19 cellular contexts compared by ENCODE assay signal in the genomic region with DNA sequence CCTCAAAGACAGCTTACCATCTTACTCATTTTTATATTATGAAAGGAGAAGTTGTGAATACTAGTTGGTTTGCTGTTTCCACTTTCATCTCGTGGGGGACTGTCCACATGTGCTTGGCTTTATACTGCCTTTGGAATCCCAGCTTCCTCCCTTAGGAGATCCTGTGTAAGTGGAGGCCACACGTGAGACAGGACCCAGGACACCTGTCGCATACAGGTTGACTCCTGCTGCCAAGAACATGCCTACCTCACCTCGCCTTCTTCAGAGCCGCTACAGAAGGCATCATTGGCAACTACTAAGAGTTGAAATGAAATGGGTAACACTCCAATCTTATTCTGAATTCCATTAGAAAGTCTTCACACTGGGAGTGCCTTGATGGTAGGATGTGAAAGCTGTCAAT.
A peak's percentile ranks its signal among the peaks of the same experiment; 100 is the strongest.
DNase-seq lines count a peak whose midpoint lies in the region; FAIRE-seq and TF ChIP-seq lines count a peak whose summit lies in the region.
"Had no signal": no experiment of that assay in that cellular context is flagged by ENCODE, and none has a peak within 500 bp of the region (broad histone marks: within the 10 kb centered on the region; RNA-seq: fewer than 3 reads in every experiment).

No MANE protein-coding gene starts in this region.

- BruUV-seq in PC-9 (replicated peaks; lab: Mats Ljungman, UMichigan): no TSS peak

- peaks cover 54% of the 10 kb centered on the region; the same call in 1 of the 2 replicates for H3F3A ChIP-seq in PC-9 (ENCODE audit: insufficient read depth, low read depth)

- POLR2A ChIA-PET in PC-9 (lab: Charles Lee; ENCODE audit: unreplicated experiment): interaction anchor here (0.6 kb wide), 1 partner anchor 182 kb away, joined by 3 read pairs; no protein-coding TSS in a partner anchor

- H3K36me3 Mint-ChIP-seq in dendritic cell treated with granulocyte-macrophage colony-stimulating factor and Interleukin-4, amounts not matched to agents 40 ng/mL and 50 ng/mL, for 4 days (ENCODE audit: low read depth): peaks cover 64% of the 10 kb centered on the region

- peak overlapping the region; percentile 21 for H3K27ac Mint-ChIP-seq in dendritic cell treated with granulocyte-macrophage colony-stimulating factor and Interleukin-4, amounts not matched to agents 40 ng/mL and 50 ng/mL, for 4 days
- H3K27ac Mint-ChIP-seq: GM23338 had no signal

- H3K4me1 ChIP-seq in PC-9 (replicated peaks; ENCODE audit: insufficient read depth): no peaks in the 10 kb centered on the region
- no peaks in the 10 kb centered on the region for H3K4me1 ChIP-seq in osteoblast (ENCODE audit: insufficient read depth, low read length)
- H3K4me1 ChIP-seq: HAP-1 had no signal

- no peaks in the 10 kb centered on the region for H3K79me2 ChIP-seq in PC-9 (ENCODE audit: low read depth)
- no peaks in the 10 kb centered on the region for H3K79me2 ChIP-seq in osteoblast (ENCODE audit: insufficient read depth, low read length)

- CTCF ChIA-PET in PC-9 (lab: Charles Lee): no interaction called here

- TF ChIP-seq CTCF in PC-9 (conservative IDR thresholded peaks at IDR 0.05) (no peak), osteoblast (IDR thresholded peaks at IDR 0.05; ENCODE audit: extremely low read depth, low read depth, low read length) (no peak), brain microvascular endothelial cell (IDR thresholded peaks at IDR 0.05; ENCODE audit: low read depth, low read length, missing control alignments) (no peak)

- no peaks in the 10 kb centered on the region for H3K9me3 ChIP-seq in PC-9 (ENCODE audit: insufficient read depth, low read depth)
- H3K9me3 ChIP-seq in osteoblast (ENCODE audit: low read depth, low read length): no peaks in the 10 kb centered on the region
- H3K9me3 ChIP-seq: HAP-1 had no signal

- 0 out of 2 replicates have a peak overlapping the region, but pooled peaks have one; percentile 12 for H3K27ac ChIP-seq in PC-9
- H3K27ac ChIP-seq in osteoblast (ENCODE audit: low read depth, low read length): no peak overlapping the region
- no peak overlapping the region for H3K27ac ChIP-seq in brain microvascular endothelial cell

- peaks cover 22% of the 10 kb centered on the region for H3K4me1 Mint-ChIP-seq in dendritic cell treated with granulocyte-macrophage colony-stimulating factor and Interleukin-4, amounts not matched to agents 40 ng/mL and 50 ng/mL, for 4 days (ENCODE audit: low read depth)
- H3K4me1 Mint-ChIP-seq: CD4-positive, alpha-beta memory T cell had no signal

- H3K36me3 ChIP-seq in PC-9 (ENCODE audit: low read depth) (peaks cover 18% of the 10 kb centered on the region), osteoblast (ENCODE audit: insufficient read depth, low read length) (peaks cover 48% of the 10 kb centered on the region), brain microvascular endothelial cell (replicated peaks) (peaks cover 52% of the 10 kb centered on the region)

- peaks cover 22% of the 10 kb centered on the region for H4K20me1 ChIP-seq in PC-9 (ENCODE audit: insufficient read depth)
- peaks cover 7% of the 10 kb centered on the region for H4K20me1 ChIP-seq in osteoblast (ENCODE audit: insufficient read depth, low read length)

- no peaks in the 10 kb centered on the region for H3K27me3 ChIP-seq in PC-9 (ENCODE audit: insufficient read depth, low read depth)
- H3K27me3 ChIP-seq in osteoblast (ENCODE audit: insufficient read depth, low read length): no peaks in the 10 kb centered on the region
- H3K27me3 ChIP-seq in brain microvascular endothelial cell (replicated peaks): no peaks in the 10 kb centered on the region

- no peaks in the 10 kb centered on the region for H3K27me3 Mint-ChIP-seq in dendritic cell treated with granulocyte-macrophage colony-stimulating factor and Interleukin-4, amounts not matched to agents 40 ng/mL and 50 ng/mL, for 4 days
- H3K27me3 Mint-ChIP-seq: CD4-positive, alpha-beta memory T cell had no signal

- no peak for TF ChIP-seq POLR2A in H54 (IDR thresholded peaks at IDR 0.05; ENCODE audit: low read depth, low read length)

- no peaks in the 10 kb centered on the region for H3K9me2 ChIP-seq in PC-9 (ENCODE audit: insufficient read depth)

- no peaks in the 10 kb centered on the region for H3K9me3 Mint-ChIP-seq in dendritic cell treated with granulocyte-macrophage colony-stimulating factor and Interleukin-4, amounts not matched to agents 40 ng/mL and 50 ng/mL, for 4 days
- H3K9me3 Mint-ChIP-seq: CD4-positive, alpha-beta memory T cell; GM23338 had no signal

- intact Hi-C loops in PC-9 (cut with micrococcal nuclease; ENCODE audit: unreplicated experiment): no loop called here
- intact Hi-C loops in dendritic cell treated with granulocyte-macrophage colony-stimulating factor and Interleukin-4, amounts not matched to agents 40 ng/mL and 50 ng/mL, for 4 days (cut with micrococcal nuclease): no loop called here

- H3K4me2 ChIP-seq in PC-9: no peak overlapping the region
- no peak overlapping the region for H3K4me2 ChIP-seq in osteoblast (ENCODE audit: insufficient read depth, low read length)
- H3K4me2 ChIP-seq: GM23338 had no signal

- H2AFZ ChIP-seq in PC-9 (no peak overlapping the region), osteoblast (ENCODE audit: low read length) (no peak overlapping the region)
- H2AFZ ChIP-seq: GM23338 had no signal

- no peak for FAIRE-seq in H54 (lab: Jason Lieb, UNC)
- FAIRE-seq: G401.6, GM12892, GM19239 had no signal

- in situ Hi-C loops in brain microvascular endothelial cell (cut with HindIII; ENCODE audit: low pct_ligation_motif_present, low sequenced_read_pairs): no loop called here

- H3K4me3 ChIP-seq in PC-9 (no peak overlapping the region), osteoblast (ENCODE audit: insufficient read depth, low read length) (no peak overlapping the region), brain microvascular endothelial cell (ENCODE audit: low read depth, low read length) (no peak overlapping the region)
- H3K4me3 ChIP-seq: GM23338, HAP-1 had no signal

- no peak overlapping the region for H3K4me3 Mint-ChIP-seq in dendritic cell treated with granulocyte-macrophage colony-stimulating factor and Interleukin-4, amounts not matched to agents 40 ng/mL and 50 ng/mL, for 4 days
- H3K4me3 Mint-ChIP-seq: CD4-positive, alpha-beta memory T cell; GM23338 had no signal

- DNase-seq in MV-4-11 (lab: John Stamatoyannopoulos, UW) (peak; percentile 15), PC-9 (no peak), osteoblast (ENCODE audit: insufficient read length, low spot score, missing footprints) (peak; percentile 29), islet precursor cell (no peak), DMS114 treated with DMSO at 0.1 percent for 48 hours (lab: John Stamatoyannopoulos, UW; ENCODE audit: unreplicated experiment) (no peak), brain microvascular endothelial cell (no peak), H54 (ENCODE audit: insufficient read length, low spot score) (no peak)
- DNase-seq: C1 segment of cervical spinal cord; Calu3; CD4-positive, alpha-beta memory T cell; COR-L47; DMS153; DND-41 had no signal

Comparison
In these comparisons a context has a peak if more than half of its experiments do, and no peak if none do; other contexts are left out.
1. DNase-seq: peak in MV-4-11 (single experiment) and osteoblast (single experiment); none in PC-9 (0 of 2), islet precursor cell (single experiment), DMS114 treated with DMSO at 0.1 percent for 48 hours (single experiment), brain microvascular endothelial cell (single experiment) and H54 (single experiment).